Comparison of ENCODE assay signal across 24 cellular contexts in genomic region chr1:165849336-165850133, GRCh38. TPM values are rescaled to one million over a fixed set of nuclear protein-coding genes. Genes with fewer than 3 reads are reported as not detected.
DNase-seq lines count a peak whose midpoint lies in the region; ATAC-seq, FAIRE-seq and TF ChIP-seq lines count a peak whose summit lies in the region.
"Had no signal": no experiment of that assay in that cellular context is flagged by ENCODE, and none has a peak within 500 bp of the region (broad histone marks: within the 10 kb centered on the region; RNA-seq: fewer than 3 reads in every experiment).

No MANE protein-coding gene starts in this region.

- no peak overlapping the region for H3K9ac ChIP-seq in BLaER1

- no peak overlapping the region for H3K27ac Mint-ChIP-seq in CD8-positive, alpha-beta T cell

- TF ChIP-seq CTCF in PC-9 (conservative IDR thresholded peaks at IDR 0.05) (no peak), foreskin keratinocyte (conservative IDR thresholded peaks at IDR 0.05) (no peak), OCI-LY7 (conservative IDR thresholded peaks at IDR 0.05; ENCODE audit: low read length) (no peak)
- TF ChIP-seq CTCF in CD8-positive, alpha-beta T cell (IDR thresholded peaks at IDR 0.05), result no peak

- no peaks in the 10 kb centered on the region for H3K9me2 ChIP-seq in PC-9 (ENCODE audit: insufficient read depth)
- no peaks in the 10 kb centered on the region for H3K9me2 ChIP-seq in OCI-LY7 (ENCODE audit: insufficient read depth, low read length)

- WGBS in small intestine, 3 donors, result 83 to 92% (median 91%) methylated on average over 7 of the region's 7 CpGs

- H3K4me3 ChIP-seq in BLaER1, result no peak overlapping the region
- no peak overlapping the region for H3K4me3 ChIP-seq in PC-9
- H3K4me3 ChIP-seq in small intestine (ENCODE audit: low read depth in 1 of 2, low read length in 2 of 2), result no peak overlapping the region
- no peak overlapping the region for H3K4me3 ChIP-seq in CD8-positive, alpha-beta T cell (ENCODE audit: low read depth, low read length)
- H3K4me3 ChIP-seq in OCI-LY7 (ENCODE audit: low read depth, low read length, poor library complexity, severe bottlenecking), result no peak overlapping the region
- H3K4me3 ChIP-seq: heart right ventricle, left ventricle myocardium inferior, prostate gland, suprapubic skin had no signal

- ATAC-seq in foreskin keratinocyte, result peak; percentile 37
- ATAC-seq in CD8-positive, alpha-beta T cell, result no peak
- ATAC-seq: HCT116 had no signal

- H3K36me3 ChIP-seq in BLaER1, result 0 out of 2 replicates have a peak, but pooled peaks cover 4% of the 10 kb centered on the region
- no peaks in the 10 kb centered on the region for H3K36me3 ChIP-seq in PC-9 (ENCODE audit: low read depth)
- no peaks in the 10 kb centered on the region for H3K36me3 ChIP-seq in small intestine (ENCODE audit: control insufficient read depth in 2 of 2, insufficient read depth in 2 of 2, low read length in 2 of 2)
- no peaks in the 10 kb centered on the region for H3K36me3 ChIP-seq in CD8-positive, alpha-beta T cell (ENCODE audit: insufficient read depth, low read length)
- H3K36me3 ChIP-seq in OCI-LY7 (ENCODE audit: insufficient read depth, low read length), result peaks cover 10% of the 10 kb centered on the region
- H3K36me3 ChIP-seq: heart right ventricle, left ventricle myocardium inferior, prostate gland, suprapubic skin had no signal

- H3F3A ChIP-seq in PC-9 (ENCODE audit: insufficient read depth, low read depth), result peaks cover 32% of the 10 kb centered on the region; the same call in 1 of the 2 replicates

- no peak overlapping the region for H3K4me3 Mint-ChIP-seq in CD8-positive, alpha-beta T cell
- H3K4me3 Mint-ChIP-seq: neural crest cell had no signal

- no peaks in the 10 kb centered on the region for H3K27me3 ChIP-seq in BLaER1
- no peaks in the 10 kb centered on the region for H3K27me3 ChIP-seq in PC-9 (ENCODE audit: insufficient read depth, low read depth)
- H3K27me3 ChIP-seq in foreskin keratinocyte, result no peaks in the 10 kb centered on the region
- H3K27me3 ChIP-seq in small intestine (ENCODE audit: control insufficient read depth in 2 of 2, insufficient read depth in 2 of 2, low read length in 2 of 2), result no peaks in the 10 kb centered on the region
- no peaks in the 10 kb centered on the region for H3K27me3 ChIP-seq in CD8-positive, alpha-beta T cell (ENCODE audit: insufficient read depth, low read length)
- H3K27me3 ChIP-seq: heart right ventricle, suprapubic skin had no signal

- H3K36me3 Mint-ChIP-seq in CD8-positive, alpha-beta T cell, result no peaks in the 10 kb centered on the region
- H3K36me3 Mint-ChIP-seq: CD4-positive, CD25-positive, alpha-beta regulatory T cell had no signal

- 0 out of 2 replicates have a peak, but pooled peaks have one; percentile 16 for TF ChIP-seq POLR2A in GM12892 (IDR thresholded peaks at IDR 0.05; ENCODE audit: low read depth, low read length)

- DNase-seq in GM12892 (ENCODE audit: insufficient read length) (no peak), PC-9 (no peak), foreskin keratinocyte (no peak), small intestine (no peak), NCI-H510A (lab: John Stamatoyannopoulos, UW) (no peak), OCI-LY7 (ENCODE audit: low spot score) (no peak)
- DNase-seq in CD8-positive, alpha-beta T cell, result no peak
- DNase-seq: activated CD4-positive, CD25-positive, alpha-beta regulatory T cell treated with anti-CD3 and anti-CD28 coated beads, Interleukin-2, amount 50 U/mL, for 72 hours; activated T-cell treated with anti-CD3 and anti-CD28 coated beads, Interleukin-2, amount 50 U/mL, for 1 hour; aorta; caudate nucleus; CD4-positive, CD25-positive, alpha-beta regulatory T cell; dermis blood vessel endothelial cell; GF-D8; heart right ventricle; left ventricle myocardium inferior; NCI-H2081 treated with DMSO at 0.1 percent for 48 hours; SHP77 had no signal

- peaks cover 83% of the 10 kb centered on the region for H3K4me1 ChIP-seq in BLaER1
- H3K4me1 ChIP-seq in PC-9 (replicated peaks; ENCODE audit: insufficient read depth), result peaks cover 38% of the 10 kb centered on the region
- H3K4me1 ChIP-seq in foreskin keratinocyte, result peaks cover 26% of the 10 kb centered on the region
- H3K4me1 ChIP-seq in small intestine (ENCODE audit: control insufficient read depth in 2 of 2, insufficient read depth in 1 of 2, low read depth in 1 of 2, low read length in 1 of 2), result peaks cover 2 to 5% of the 10 kb centered on the region in 2 donors
- peaks cover 8% of the 10 kb centered on the region for H3K4me1 ChIP-seq in CD8-positive, alpha-beta T cell (ENCODE audit: insufficient read depth, low read length)
- peaks cover 8% of the 10 kb centered on the region for H3K4me1 ChIP-seq in OCI-LY7 (ENCODE audit: insufficient read depth, low read length, poor library complexity, severe bottlenecking)
- H3K4me1 ChIP-seq: prostate gland had no signal

- H3K9me3 Mint-ChIP-seq in CD8-positive, alpha-beta T cell, result peaks cover 2% of the 10 kb centered on the region
- H3K9me3 Mint-ChIP-seq: neural crest cell had no signal

- CTCF ChIA-PET in PC-9 (lab: Charles Lee) (interaction anchor here (0.7 kb wide), 1 partner anchor 11 kb away, joined by 4 read pairs; no protein-coding TSS in a partner anchor), OCI-LY7 (lab: Charles Lee; ENCODE audit: unreplicated experiment) (no interaction called here)
- CTCF ChIA-PET in CD8-positive, alpha-beta T cell (lab: Charles Lee), result no interaction called here

- POLR2A ChIA-PET in PC-9 (lab: Charles Lee; ENCODE audit: unreplicated experiment), result no interaction called here
- POLR2A ChIA-PET in CD8-positive, alpha-beta T cell (lab: Charles Lee), result no interaction called here
- POLR2A ChIA-PET in OCI-LY7 (lab: Charles Lee), result interaction anchor here (0.6 to 2.9 kb wide), 5 partner anchors 10 to 156 kb away, joined by 3 to 8 read pairs (median 4); partner anchors contain the start of gene TMCO1

- H3K27ac ChIP-seq in BLaER1, result peak overlapping the region; percentile 77
- peak overlapping the region; percentile 33 for H3K27ac ChIP-seq in PC-9
- H3K27ac ChIP-seq in foreskin keratinocyte, result no peak overlapping the region
- no peak overlapping the region for H3K27ac ChIP-seq in small intestine (ENCODE audit: low read depth in 1 of 2, low read length in 1 of 2)
- no peak overlapping the region for H3K27ac ChIP-seq in CD8-positive, alpha-beta T cell (ENCODE audit: low read depth, low read length)
- H3K27ac ChIP-seq in OCI-LY7 (ENCODE audit: low read depth, low read length, poor library complexity, severe bottlenecking), result no peak overlapping the region
- H3K27ac ChIP-seq: heart right ventricle, left ventricle myocardium inferior, prostate gland, suprapubic skin had no signal

- no TSS peak for BruUV-seq in PC-9 (replicated peaks; lab: Mats Ljungman, UMichigan)
- no TSS peak for BruUV-seq in OCI-LY7 (replicated peaks; lab: Mats Ljungman, UMichigan)

- FAIRE-seq in GM12892 (lab: Jason Lieb, UNC), result no peak
- no peak for FAIRE-seq in small intestine (lab: Jason Lieb, UNC)
- FAIRE-seq: endothelial cell of umbilical vein had no signal

- peaks cover 20% of the 10 kb centered on the region for H3K4me1 Mint-ChIP-seq in CD8-positive, alpha-beta T cell (ENCODE audit: low read depth)

- H3K4me2 ChIP-seq in BLaER1 (peak overlapping the region; percentile 93), PC-9 (0 out of 2 replicates have a peak overlapping the region, but pooled peaks have one; percentile 28), OCI-LY7 (ENCODE audit: low read length) (no peak overlapping the region)

- H3K9me3 ChIP-seq in BLaER1, result no peaks in the 10 kb centered on the region
- no peaks in the 10 kb centered on the region for H3K9me3 ChIP-seq in PC-9 (ENCODE audit: insufficient read depth, low read depth)
- no peaks in the 10 kb centered on the region for H3K9me3 ChIP-seq in small intestine (ENCODE audit: control insufficient read depth, low read depth)
- no peaks in the 10 kb centered on the region for H3K9me3 ChIP-seq in CD8-positive, alpha-beta T cell (ENCODE audit: low read length)
- no peaks in the 10 kb centered on the region for H3K9me3 ChIP-seq in OCI-LY7 (ENCODE audit: low read length)
- H3K9me3 ChIP-seq: heart right ventricle, left ventricle myocardium inferior, prostate gland, suprapubic skin had no signal

- H4K20me1 ChIP-seq in BLaER1 (peaks cover 100% of the 10 kb centered on the region), PC-9 (ENCODE audit: insufficient read depth) (peaks cover 49% of the 10 kb centered on the region), OCI-LY7 (ENCODE audit: insufficient read depth, low read length) (peaks cover 5% of the 10 kb centered on the region; the same call in 1 of the 2 replicates)

- intact Hi-C loops in PC-9 (cut with micrococcal nuclease; ENCODE audit: unreplicated experiment) (no loop called here), OCI-LY7 (cut with micrococcal nuclease; ENCODE audit: unreplicated experiment) (no loop called here)
- intact Hi-C loops in CD8-positive, alpha-beta T cell (cut with DNase I, micrococcal nuclease), result no loop called here

- no peaks in the 10 kb centered on the region for H3K27me3 Mint-ChIP-seq in CD8-positive, alpha-beta T cell (ENCODE audit: low read depth)
- H3K27me3 Mint-ChIP-seq: CD4-positive, CD25-positive, alpha-beta regulatory T cell had no signal

- no peak overlapping the region for H2AFZ ChIP-seq in PC-9
- H2AFZ ChIP-seq in OCI-LY7 (ENCODE audit: low read length), result no peak overlapping the region

- peaks cover 95% of the 10 kb centered on the region for H3K79me2 ChIP-seq in PC-9 (ENCODE audit: low read depth)
- peaks cover 89% of the 10 kb centered on the region for H3K79me2 ChIP-seq in OCI-LY7 (ENCODE audit: insufficient read depth, low read depth, low read length)

RNA-seq across cellular contexts. Expression of gene UCK2, which starts 22.1 kb away (rescaled TPM):
- 46.5 TPM for polyA plus RNA-seq in GM12892 (2012; ENCODE audit: missing spikeins)
- total RNA-seq in PC-9 (2021) (54.8 and 59.9 TPM in 2 replicates), foreskin keratinocyte (84.9 and 92.2 TPM in 2 replicates), OCI-LY7 (2022) (66.0 and 66.6 TPM in 2 replicates)
- polyA plus RNA-seq in foreskin keratinocyte (66.5 and 66.6 TPM in 2 replicates), small intestine (10 to 100 TPM; 35.1 to 37.6 (median 35.9) TPM)
- 1 to 10 TPM; 1.1 to 1.7 TPM for total RNA-seq in CD8-positive, alpha-beta T cell
- total RNA-seq in OCI-LY7 (2014; rRNA removed; shearing (Covaris generic)), result 65.6 and 75.8 TPM in 2 replicates

Comparison
In these comparisons a context has a peak if more than half of its experiments do, and no peak if none do; other contexts are left out.
1. H3K27ac ChIP-seq: peak in BLaER1 (single experiment) and PC-9 (single experiment); none in foreskin keratinocyte (single experiment), small intestine (0 of 2), CD8-positive, alpha-beta T cell (single experiment) and OCI-LY7 (single experiment).
2. RNA of gene UCK2, which starts 22.1 kb away (total RNA-seq): 84.9 to 92.2 TPM in foreskin keratinocyte, 65.6 to 75.8 TPM in OCI-LY7 and 54.8 to 59.9 TPM in PC-9; 1.1 to 1.7 TPM in CD8-positive, alpha-beta T cell; every median in the first group is over 10 times any median in the second.